ENCODE assay signal across 8 cellular contexts in the genomic region with DNA sequence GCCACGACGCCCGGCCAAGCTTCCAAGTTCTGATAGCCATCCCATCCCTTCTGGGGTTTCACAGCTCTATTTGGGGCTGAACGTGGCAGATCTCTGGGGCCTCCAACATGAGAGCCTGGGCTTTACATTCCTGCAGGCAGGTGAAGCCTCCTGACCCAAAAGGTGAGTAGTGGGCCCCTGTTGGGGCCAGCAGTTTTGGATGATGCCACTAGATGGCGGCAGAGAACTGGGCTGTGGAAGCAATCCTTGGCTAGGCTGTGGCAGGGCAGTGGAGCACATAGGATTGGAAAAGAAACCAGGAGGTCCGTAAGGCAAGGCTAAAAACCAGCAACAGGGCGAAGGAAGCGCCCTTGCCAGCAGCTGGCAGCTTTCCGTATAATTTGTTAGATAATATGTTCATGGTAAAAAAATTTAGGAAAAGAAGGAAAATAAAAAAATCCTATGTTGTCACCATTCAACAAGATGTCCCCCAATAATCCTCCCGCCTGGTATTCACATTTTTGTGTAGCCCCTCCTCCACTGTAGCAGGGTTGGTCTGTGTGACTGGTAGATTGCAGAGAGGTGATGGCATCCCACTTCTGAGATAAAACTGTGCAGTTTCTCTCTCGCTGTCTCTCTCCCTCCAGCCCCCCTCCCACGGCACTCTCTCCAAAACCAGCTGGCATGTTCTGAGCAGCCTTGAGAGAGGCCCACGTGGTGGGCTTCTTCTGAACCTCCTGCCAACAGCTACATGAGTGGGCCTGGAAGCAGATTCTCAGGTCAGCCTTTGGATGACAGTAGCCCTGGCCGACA. TPM values are rescaled to one million over a fixed set of nuclear protein-coding genes. Genes with fewer than 3 reads are reported as not detected.
DNase-seq lines count a peak whose midpoint lies in the region; ATAC-seq and TF ChIP-seq lines count a peak whose summit lies in the region.

No MANE protein-coding gene starts in this region.

- peak overlapping the region in 6 of 10 donors; percentile 23 to 57 (median 43) for H3K27ac Mint-ChIP-seq in naive thymus-derived CD8-positive, alpha-beta T cell

- POLR2A ChIA-PET in naive thymus-derived CD8-positive, alpha-beta T cell (lab: Charles Lee): interaction anchor here (0.6 kb wide), 1 partner anchor 222 kb away, joined by 5 read pairs; no protein-coding TSS in a partner anchor

- peak; percentile 98 for TF ChIP-seq CTCF in AG10803 (conservative IDR thresholded peaks at IDR 0.05; ENCODE audit: low read length)

- H3K4me1 Mint-ChIP-seq in naive thymus-derived CD8-positive, alpha-beta T cell: peaks cover 6 to 39% (median 30%) of the 10 kb centered on the region in 4 donors

- no peaks in the 10 kb centered on the region for H3K27me3 Mint-ChIP-seq in naive thymus-derived CD8-positive, alpha-beta T cell

- peak; percentile 56 for ATAC-seq in GM18858 (IDR thresholded peaks at IDR 0.05; ENCODE audit: unreplicated experiment)
- ATAC-seq in HG03175 (IDR thresholded peaks at IDR 0.05; ENCODE audit: unreplicated experiment): peak; percentile 61
- ATAC-seq in naive thymus-derived CD8-positive, alpha-beta T cell: peak; percentile 48 to 71

- DNase-seq in AG10803 (ENCODE audit: low read depth) (peak; percentile 69), NCI-H82 (lab: John Stamatoyannopoulos, UW) (peak; percentile 72), activated T-cell treated with anti-CD3 and anti-CD28 coated beads for 1 hour (ENCODE audit: low read depth) (peak; percentile 48), erythroblast (lab: John Stamatoyannopoulos, UW) (peak; percentile 39 to 66)
- peak; percentile 15 to 67 (median 49) for DNase-seq in naive thymus-derived CD8-positive, alpha-beta T cell
- peak; percentile 41 for DNase-seq in stimulated activated naive CD4-positive, alpha-beta T cell treated with Interleukin-2 at 50 U/mL for 16 hours (lab: John Stamatoyannopoulos, UW)

- no peak for TF ChIP-seq POLR2A in erythroblast (IDR thresholded peaks at IDR 0.05; ENCODE audit: low read length)

- no peak overlapping the region for H3K4me3 Mint-ChIP-seq in naive thymus-derived CD8-positive, alpha-beta T cell

- H3K36me3 Mint-ChIP-seq in naive thymus-derived CD8-positive, alpha-beta T cell: peaks cover 0 to 8% (median 0%) of the 10 kb centered on the region in 3 donors

- no peaks in the 10 kb centered on the region for H3K9me3 Mint-ChIP-seq in naive thymus-derived CD8-positive, alpha-beta T cell

- peak overlapping the region; percentile 43 for H3K4me3 ChIP-seq in AG10803 (ENCODE audit: low read length)

RNA-seq across cellular contexts. Expression of a gene that starts 43.6 kb away (rescaled TPM):
- not detected for total RNA-seq in naive thymus-derived CD8-positive, alpha-beta T cell
- polyA plus RNA-seq in naive thymus-derived CD8-positive, alpha-beta T cell: not detected

Comparison
In these comparisons a context has a peak if more than half of its experiments do, and no peak if none do; other contexts are left out.
1. Peak in every context shown above with its lines: DNase-seq, ATAC-seq and H3K4me3 ChIP-seq.